8 cellular contexts compared by ENCODE assay signal in genomic region chr1:199551967-199552565, GRCh38.
A peak's percentile ranks its signal among the peaks of the same experiment; 100 is the strongest.
DNase-seq lines count a peak whose midpoint lies in the region; ATAC-seq and TF ChIP-seq lines count a peak whose summit lies in the region.

No MANE protein-coding gene starts in this region.

- intact Hi-C loops in Caco-2 (cut with micrococcal nuclease; ENCODE audit: unreplicated experiment): loop anchor here (2.0 to 5.0 kb wide), 2 partner anchors 780 to 795 kb away; no protein-coding TSS in a partner anchor
- intact Hi-C loops in activated CD4-positive, alpha-beta memory T cell treated with anti-CD3 and anti-CD28 coated beads for 36 hours (cut with micrococcal nuclease): loop anchor here (2.0 kb wide), 1 partner anchor 781 kb away; no protein-coding TSS in a partner anchor

- no peak overlapping the region for H3K27ac Mint-ChIP-seq in Caco-2 (ENCODE audit: unreplicated experiment)
- H3K27ac Mint-ChIP-seq in activated CD4-positive, alpha-beta memory T cell treated with anti-CD3 and anti-CD28 coated beads for 36 hours: no peak overlapping the region

- H3K27me3 ChIP-seq in Caco-2 (replicated peaks; ENCODE audit: control insufficient read depth, insufficient read depth, low read length): no peaks in the 10 kb centered on the region

- H3K9me3 Mint-ChIP-seq in Caco-2 (ENCODE audit: unreplicated experiment): no peaks in the 10 kb centered on the region
- no peaks in the 10 kb centered on the region for H3K9me3 Mint-ChIP-seq in activated CD4-positive, alpha-beta memory T cell treated with anti-CD3 and anti-CD28 coated beads for 36 hours
- H3K9me3 Mint-ChIP-seq in activated T-cell treated with anti-CD3 and anti-CD28 coated beads, Interleukin-2, amount 50 U/mL, for 4 hours: peaks cover 3% of the 10 kb centered on the region

- CTCF ChIA-PET in Caco-2 (lab: Charles Lee): no interaction called here
- CTCF ChIA-PET in activated CD4-positive, alpha-beta memory T cell treated with anti-CD3 and anti-CD28 coated beads for 36 hours (lab: Charles Lee): interaction anchor here (0.7 kb wide), 1 partner anchor 128 kb away, joined by 3 read pairs; no protein-coding TSS in a partner anchor

- H3K4me3 Mint-ChIP-seq in Caco-2 (ENCODE audit: unreplicated experiment): no peak overlapping the region
- H3K4me3 Mint-ChIP-seq in activated CD4-positive, alpha-beta memory T cell treated with anti-CD3 and anti-CD28 coated beads for 36 hours: no peak overlapping the region
- no peak overlapping the region for H3K4me3 Mint-ChIP-seq in activated T-cell treated with anti-CD3 and anti-CD28 coated beads, Interleukin-2, amount 50 U/mL, for 4 hours

- no peaks in the 10 kb centered on the region for H3K27me3 Mint-ChIP-seq in Caco-2 (ENCODE audit: insufficient read depth, unreplicated experiment)
- H3K27me3 Mint-ChIP-seq in activated CD4-positive, alpha-beta memory T cell treated with anti-CD3 and anti-CD28 coated beads for 36 hours: peaks cover 8% of the 10 kb centered on the region
- H3K27me3 Mint-ChIP-seq in activated T-cell treated with anti-CD3 and anti-CD28 coated beads, Interleukin-2, amount 50 U/mL, for 4 hours (ENCODE audit: low read depth): peaks cover 16% of the 10 kb centered on the region

- no peaks in the 10 kb centered on the region for H3K36me3 Mint-ChIP-seq in Caco-2 (ENCODE audit: insufficient read depth, unreplicated experiment)
- no peaks in the 10 kb centered on the region for H3K36me3 Mint-ChIP-seq in activated CD4-positive, alpha-beta memory T cell treated with anti-CD3 and anti-CD28 coated beads for 36 hours
- H3K36me3 Mint-ChIP-seq in activated T-cell treated with anti-CD3 and anti-CD28 coated beads, Interleukin-2, amount 50 U/mL, for 4 hours (ENCODE audit: insufficient read depth): no peaks in the 10 kb centered on the region

- no peak for ATAC-seq in activated T-cell treated with anti-CD3 and anti-CD28 coated beads, Interleukin-2, amount 50 U/mL, for 4 hours

- H3K9me3 ChIP-seq in Caco-2: no peaks in the 10 kb centered on the region

- POLR2A ChIA-PET in Caco-2 (lab: Charles Lee): no interaction called here
- POLR2A ChIA-PET in activated CD4-positive, alpha-beta memory T cell treated with anti-CD3 and anti-CD28 coated beads for 36 hours (lab: Charles Lee): no interaction called here

- DNase-seq in Caco-2 (peak in 1 of 2 experiments; percentile 67), HCEC 1CT (peak; percentile 68), NCI-H345 (lab: John Stamatoyannopoulos, UW) (peak; percentile 55), hepatic stellate cell (ENCODE audit: low spot score) (peak; percentile 17)
- DNase-seq in activated CD4-positive, alpha-beta memory T cell treated with anti-CD3 and anti-CD28 coated beads for 36 hours: peak; percentile 21
- peak; percentile 4 for DNase-seq in stimulated activated CD4-positive, alpha-beta T cell treated with anti-CD3 and anti-CD28 coated beads, Interleukin-4, amount 100 ng/mL, for 48 hours (ENCODE audit: low read depth in 2 of 2)
- no peak for DNase-seq in activated effector memory CD4-positive, alpha-beta T cell treated with Interleukin-2 at 50 U/mL for 16 hours
- no peak for DNase-seq in activated T-cell treated with anti-CD3 and anti-CD28 coated beads, Interleukin-2, amount 50 U/mL, for 4 hours

- H3K4me1 Mint-ChIP-seq in Caco-2 (ENCODE audit: low read depth, unreplicated experiment): no peaks in the 10 kb centered on the region
- no peaks in the 10 kb centered on the region for H3K4me1 Mint-ChIP-seq in activated CD4-positive, alpha-beta memory T cell treated with anti-CD3 and anti-CD28 coated beads for 36 hours (ENCODE audit: low read depth)
- no peaks in the 10 kb centered on the region for H3K4me1 Mint-ChIP-seq in activated T-cell treated with anti-CD3 and anti-CD28 coated beads, Interleukin-2, amount 50 U/mL, for 4 hours (ENCODE audit: low read depth)

- H3K4me1 ChIP-seq in Caco-2: no peaks in the 10 kb centered on the region

- no peaks in the 10 kb centered on the region for H3K36me3 ChIP-seq in Caco-2 (ENCODE audit: control insufficient read depth, insufficient read depth, low read length)

- no peak overlapping the region for H3K4me3 ChIP-seq in Caco-2 (ENCODE audit: low read depth, low read length)

- no TSS peak for BruUV-seq in Caco-2 (replicated peaks; lab: Mats Ljungman, UMichigan)

- peak; percentile 54 to 75 for TF ChIP-seq CTCF in Caco-2 (IDR thresholded peaks at IDR 0.05; ENCODE audit: insufficient read depth in 1 of 2, low read depth in 1 of 2, low read length in 1 of 2, severe bottlenecking in 1 of 2, unreplicated experiment in 1 of 2)

Comparison
In these comparisons a context has a peak if more than half of its experiments do, and no peak if none do; other contexts are left out.
1. DNase-seq: peak in HCEC 1CT (single experiment), NCI-H345 (single experiment), activated CD4-positive, alpha-beta memory T cell treated with anti-CD3 and anti-CD28 coated beads for 36 hours (single experiment), hepatic stellate cell (single experiment) and stimulated activated CD4-positive, alpha-beta T cell treated with anti-CD3 and anti-CD28 coated beads, Interleukin-4, amount 100 ng/mL, for 48 hours (2 of 2); none in activated effector memory CD4-positive, alpha-beta T cell treated with Interleukin-2 at 50 U/mL for 16 hours (single experiment) and activated T-cell treated with anti-CD3 and anti-CD28 coated beads, Interleukin-2, amount 50 U/mL, for 4 hours (single experiment).